Comparison of ENCODE assay signal across 9 cellular contexts in genomic region chr1:20185834-20186782, GRCh38. TPM values are rescaled to one million over a fixed set of nuclear protein-coding genes. Genes with fewer than 3 reads are reported as not detected.
A peak's percentile ranks its signal among the peaks of the same experiment; 100 is the strongest.
DNase-seq lines count a peak whose midpoint lies in the region; ATAC-seq and TF ChIP-seq lines count a peak whose summit lies in the region.
"Had no signal": no experiment of that assay in that cellular context is flagged by ENCODE, and none has a peak within 500 bp of the region (broad histone marks: within the 10 kb centered on the region; RNA-seq: fewer than 3 reads in every experiment).

Gene PLA2G2C (minus strand): TSS chr1:20186518. CDS start chr1:20177363, 9,155 bp downstream.
Gene UBXN10 (plus strand): TSS chr1:20186096. CDS start chr1:20190562, 4,466 bp downstream.

- peak within 1 kb of the TSS; percentile 82 for H3K9ac ChIP-seq in endodermal cell (ENCODE audit: extremely low read depth, low read length, poor library complexity, severe bottlenecking)
- H3K9ac ChIP-seq: KMS-11 had no signal

- H3K4me1 ChIP-seq in endodermal cell (ENCODE audit: control insufficient read depth, insufficient read depth, low read length) (peaks cover 14% of the 10 kb centered on the region), suprapubic skin (peaks cover 24% of the 10 kb centered on the region), A673 (ENCODE audit: insufficient read depth, low read length, poor library complexity, severe bottlenecking) (no peaks in the 10 kb centered on the region)

- TF ChIP-seq EP300 in suprapubic skin (IDR thresholded peaks at IDR 0.05) = no peak

- BruUV-seq in A673 (replicated peaks; lab: Mats Ljungman, UMichigan) = no TSS peak

- no peaks in the 10 kb centered on the region for H3K9me3 ChIP-seq in endodermal cell (ENCODE audit: control insufficient read depth, low read length)
- H3K9me3 ChIP-seq in suprapubic skin = no peaks in the 10 kb centered on the region
- H3K9me3 ChIP-seq in A673 (ENCODE audit: low read depth, low read length, poor library complexity, severe bottlenecking) = no peaks in the 10 kb centered on the region

- H3K36me3 ChIP-seq in endodermal cell (ENCODE audit: control insufficient read depth, insufficient read depth, low read length) = no peaks in the 10 kb centered on the region
- H3K36me3 ChIP-seq in suprapubic skin = no peaks in the 10 kb centered on the region
- H3K36me3 ChIP-seq in A673 (ENCODE audit: insufficient read depth, low read length, poor library complexity, severe bottlenecking) = no peaks in the 10 kb centered on the region

- H3K4me3 ChIP-seq in Jurkat, Clone E6-1 (ENCODE audit: low read length) = peak within 1 kb of the TSS; percentile 57
- H3K4me3 ChIP-seq in endodermal cell (ENCODE audit: low read length) (peak within 1 kb of the TSS; percentile 83), suprapubic skin (peak within 1 kb of the TSS; percentile 51), A673 (ENCODE audit: low read depth, low read length, poor library complexity, severe bottlenecking) (no peak within 1 kb of the TSS)

- DNase-seq in Jurkat, Clone E6-1 (ENCODE audit: low read depth, low spot score) = peak; percentile 75
- DNase-seq in activated CD4-positive, alpha-beta memory T cell treated with anti-CD3 and anti-CD28 coated beads for 36 hours = peak; percentile 88
- DNase-seq in endodermal cell = peak; percentile 89
- DNase-seq in natural killer cell treated with Interleukin-12 subunit alpha and Interleukin-12 subunit beta and Interleukin-15 and Interleukin-18, amount 100 ng/mL, for 72 hours (ENCODE audit: low spot score) = peak; percentile 64
- DNase-seq in suprapubic skin (ENCODE audit: low spot score in 2 of 2) = peak in 1 of 2 donors; percentile 74
- no peak for DNase-seq in NCI-H1105 (lab: John Stamatoyannopoulos, UW)
- no peak for DNase-seq in A673 (ENCODE audit: low spot score)

- CTCF ChIA-PET in activated CD4-positive, alpha-beta memory T cell treated with anti-CD3 and anti-CD28 coated beads for 36 hours (lab: Charles Lee) = interaction anchor here (2.3 kb wide), 1 partner anchor 10 kb away, joined by 18 read pairs; no protein-coding TSS in a partner anchor
- CTCF ChIA-PET in A673 (lab: Charles Lee) = interaction anchor here (0.5 kb wide), 1 partner anchor 424 kb away, joined by 3 read pairs; no protein-coding TSS in a partner anchor

- intact Hi-C loops in activated CD4-positive, alpha-beta memory T cell treated with anti-CD3 and anti-CD28 coated beads for 36 hours (cut with micrococcal nuclease) = loop anchor here (1.0 to 5.0 kb wide), 4 partner anchors 15 to 136 kb away; no protein-coding TSS in a partner anchor
- intact Hi-C loops in A673 (cut with micrococcal nuclease; ENCODE audit: unreplicated experiment) = no loop called here

- H3K27ac ChIP-seq in endodermal cell (ENCODE audit: low read depth, low read length) = no peak within 1 kb of the TSS
- H3K27ac ChIP-seq in suprapubic skin = peak within 1 kb of the TSS; percentile 21
- no peak within 1 kb of the TSS for H3K27ac ChIP-seq in A673 (ENCODE audit: low read depth, low read length, poor library complexity, severe bottlenecking)
- H3K27ac ChIP-seq: KMS-11 had no signal

- peak within 1 kb of the TSS; percentile 77 for H3K4me3 Mint-ChIP-seq in activated CD4-positive, alpha-beta memory T cell treated with anti-CD3 and anti-CD28 coated beads for 36 hours
- peak within 1 kb of the TSS; percentile 70 for H3K4me3 Mint-ChIP-seq in endodermal cell
- H3K4me3 Mint-ChIP-seq in natural killer cell treated with Interleukin-12 subunit alpha and Interleukin-12 subunit beta and Interleukin-15 and Interleukin-18, amount 100 ng/mL, for 72 hours = peak within 1 kb of the TSS; percentile 82

- H3K27me3 ChIP-seq in endodermal cell (ENCODE audit: control insufficient read depth, insufficient read depth, low read length, poor library complexity, severe bottlenecking) (peaks cover 6% of the 10 kb centered on the region), suprapubic skin (peaks cover 37% of the 10 kb centered on the region), A673 (replicated peaks; ENCODE audit: insufficient read depth, low read depth, low read length, poor library complexity) (peaks cover 74% of the 10 kb centered on the region)

- POLR2A ChIA-PET in activated CD4-positive, alpha-beta memory T cell treated with anti-CD3 and anti-CD28 coated beads for 36 hours (lab: Charles Lee) = no interaction called here
- POLR2A ChIA-PET in A673 (lab: Charles Lee; ENCODE audit: low non-redundant PET) = no interaction called here

- no peak for TF ChIP-seq POLR2A in suprapubic skin (IDR thresholded peaks at IDR 0.05)

- peaks cover 41% of the 10 kb centered on the region for H3K4me1 Mint-ChIP-seq in activated CD4-positive, alpha-beta memory T cell treated with anti-CD3 and anti-CD28 coated beads for 36 hours (ENCODE audit: low read depth)
- peaks cover 35% of the 10 kb centered on the region for H3K4me1 Mint-ChIP-seq in endodermal cell
- H3K4me1 Mint-ChIP-seq in natural killer cell treated with Interleukin-12 subunit alpha and Interleukin-12 subunit beta and Interleukin-15 and Interleukin-18, amount 100 ng/mL, for 72 hours (ENCODE audit: low read depth in 2 of 2) = peaks cover 42 to 44% of the 10 kb centered on the region in 2 donors

- no peaks in the 10 kb centered on the region for H3K36me3 Mint-ChIP-seq in activated CD4-positive, alpha-beta memory T cell treated with anti-CD3 and anti-CD28 coated beads for 36 hours
- H3K36me3 Mint-ChIP-seq in endodermal cell (ENCODE audit: low read depth) = peaks cover 3% of the 10 kb centered on the region
- no peaks in the 10 kb centered on the region for H3K36me3 Mint-ChIP-seq in natural killer cell treated with Interleukin-12 subunit alpha and Interleukin-12 subunit beta and Interleukin-15 and Interleukin-18, amount 100 ng/mL, for 72 hours

- TF ChIP-seq CTCF in endodermal cell (conservative IDR thresholded peaks at IDR 0.05) (no peak), suprapubic skin (IDR thresholded peaks at IDR 0.05) (no peak), A673 (conservative IDR thresholded peaks at IDR 0.05; ENCODE audit: low read depth, low read length) (no peak)

- no peaks in the 10 kb centered on the region for H3K9me3 Mint-ChIP-seq in activated CD4-positive, alpha-beta memory T cell treated with anti-CD3 and anti-CD28 coated beads for 36 hours
- H3K9me3 Mint-ChIP-seq in endodermal cell = no peaks in the 10 kb centered on the region
- H3K9me3 Mint-ChIP-seq in natural killer cell treated with Interleukin-12 subunit alpha and Interleukin-12 subunit beta and Interleukin-15 and Interleukin-18, amount 100 ng/mL, for 72 hours = no peaks in the 10 kb centered on the region

- WGBS in endodermal cell (ENCODE audit: insufficient coverage in 1 of 2, insufficient read length in 1 of 2), 2 experiments = 5 to 7% methylated on average over 10 to 52 of the region's 52 CpGs
- WGBS in suprapubic skin = 4% methylated on average over 32 of the region's 52 CpGs

- peaks cover 21% of the 10 kb centered on the region for H3K27me3 Mint-ChIP-seq in activated CD4-positive, alpha-beta memory T cell treated with anti-CD3 and anti-CD28 coated beads for 36 hours
- peaks cover 26% of the 10 kb centered on the region for H3K27me3 Mint-ChIP-seq in endodermal cell (ENCODE audit: insufficient read depth)
- H3K27me3 Mint-ChIP-seq in natural killer cell treated with Interleukin-12 subunit alpha and Interleukin-12 subunit beta and Interleukin-15 and Interleukin-18, amount 100 ng/mL, for 72 hours = peaks cover 0 to 15% of the 10 kb centered on the region in 2 donors

- ATAC-seq in natural killer cell treated with Interleukin-12 subunit alpha and Interleukin-12 subunit beta and Interleukin-15 and Interleukin-18, amount 100 ng/mL, for 72 hours = peak; percentile 71 to 82
- no peak for ATAC-seq in HG03097 (IDR thresholded peaks at IDR 0.05; ENCODE audit: low FRiP score, unreplicated experiment)

- peak within 1 kb of the TSS; percentile 74 for H3K27ac Mint-ChIP-seq in activated CD4-positive, alpha-beta memory T cell treated with anti-CD3 and anti-CD28 coated beads for 36 hours
- peak within 1 kb of the TSS; percentile 83 for H3K27ac Mint-ChIP-seq in endodermal cell
- H3K27ac Mint-ChIP-seq in natural killer cell treated with Interleukin-12 subunit alpha and Interleukin-12 subunit beta and Interleukin-15 and Interleukin-18, amount 100 ng/mL, for 72 hours = peak within 1 kb of the TSS; percentile 77

RNA-seq across cellular contexts. Expression of gene PLA2G2C, which starts in this region (rescaled TPM):
- polyA plus RNA-seq in Jurkat, Clone E6-1 (2012; ENCODE audit: insufficient read depth, insufficient read length) = 1.0 TPM
- total RNA-seq in activated CD4-positive, alpha-beta memory T cell treated with anti-CD3 and anti-CD28 coated beads for 36 hours = under 1 TPM; 0.43 to 0.44 TPM
- total RNA-seq in endodermal cell = not detected
- polyA plus RNA-seq in endodermal cell (2013, experiment 1 of 2) = not detected
- not detected for polyA plus RNA-seq in endodermal cell (2013, experiment 2 of 2)
- total RNA-seq in natural killer cell treated with Interleukin-12 subunit alpha and Interleukin-12 subunit beta and Interleukin-15 and Interleukin-18, amount 100 ng/mL, for 72 hours = under 1 TPM in 1 of 2 donors, not detected in 1; 0.17 TPM
- total RNA-seq in suprapubic skin = not detected
- total RNA-seq in A673 (2021) = not detected in 2 replicates

RNA-seq across cellular contexts. Expression of gene UBXN10, which starts in this region (rescaled TPM):
- 3.9 TPM for polyA plus RNA-seq in Jurkat, Clone E6-1 (2012; ENCODE audit: insufficient read depth, insufficient read length)
- total RNA-seq in activated CD4-positive, alpha-beta memory T cell treated with anti-CD3 and anti-CD28 coated beads for 36 hours = under 1 TPM; 0.53 to 0.55 TPM
- 1 to 10 TPM; 1.7 to 2.6 TPM for total RNA-seq in endodermal cell
- 1.1 TPM for polyA plus RNA-seq in endodermal cell (2013, experiment 1 of 2)
- polyA plus RNA-seq in endodermal cell (2013, experiment 2 of 2) = 1.0 TPM
- under 1 TPM; 0.26 to 0.56 TPM for total RNA-seq in natural killer cell treated with Interleukin-12 subunit alpha and Interleukin-12 subunit beta and Interleukin-15 and Interleukin-18, amount 100 ng/mL, for 72 hours
- total RNA-seq in suprapubic skin = 1 to 10 TPM in 1 of 4 donors, under 1 TPM in 3; 0.48 to 1.0 (median 0.68) TPM
- not detected in 2 replicates for total RNA-seq in A673 (2021)

Comparison
In these comparisons a context has a peak if more than half of its experiments do, and no peak if none do; other contexts are left out.
1. Peak in DNase-seq in activated CD4-positive, alpha-beta memory T cell treated with anti-CD3 and anti-CD28 coated beads for 36 hours; RNA of the genes that start here not detected or under 1 TPM.
2. Peak in DNase-seq and ATAC-seq in natural killer cell treated with Interleukin-12 subunit alpha and Interleukin-12 subunit beta and Interleukin-15 and Interleukin-18, amount 100 ng/mL, for 72 hours; RNA of the genes that start here not detected or under 1 TPM.
3. DNase-seq: peak in Jurkat, Clone E6-1 (single experiment) and endodermal cell (single experiment); none in NCI-H1105 (single experiment) and A673 (single experiment).
4. Peak in every context shown above with its lines, with median percentiles within 50 percentile points of each other: H3K27ac Mint-ChIP-seq and H3K4me3 Mint-ChIP-seq.